Comparison of ENCODE assay signal across 12 cellular contexts in the genomic region with DNA sequence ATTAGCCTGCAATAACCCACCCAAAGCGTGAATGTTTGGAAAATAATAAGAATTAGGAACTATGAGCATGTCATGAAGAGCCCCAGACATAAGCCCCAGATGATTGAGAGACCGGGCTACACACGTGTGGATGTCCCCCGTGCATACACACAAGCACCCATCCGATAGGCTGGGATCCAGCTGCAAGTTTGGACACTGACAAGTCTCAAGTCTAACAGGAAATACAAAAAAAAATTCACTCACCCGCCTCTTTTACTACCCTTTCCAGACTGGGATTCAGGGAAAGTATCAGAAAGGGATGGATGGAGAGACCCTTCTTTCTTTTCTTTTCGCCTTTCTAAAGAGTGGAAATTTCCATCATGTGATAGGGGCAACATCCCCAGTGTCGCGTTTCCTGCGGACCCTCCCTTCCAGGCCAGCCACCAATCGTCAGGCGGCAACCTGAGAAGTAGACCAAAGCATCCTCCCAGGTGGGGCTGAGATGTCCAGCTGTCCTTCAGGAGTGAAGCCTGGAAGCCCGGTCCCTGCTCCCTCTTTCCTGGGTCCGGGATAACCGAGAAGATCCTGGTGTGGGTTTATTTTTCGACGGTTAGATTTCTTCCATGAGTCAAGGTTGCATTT. TPM values are rescaled to one million over a fixed set of nuclear protein-coding genes. Genes with fewer than 3 reads are reported as not detected.
A peak's percentile ranks its signal among the peaks of the same experiment; 100 is the strongest.
DNase-seq lines count a peak whose midpoint lies in the region; ATAC-seq and TF ChIP-seq lines count a peak whose summit lies in the region.
"Had no signal": no experiment of that assay in that cellular context is flagged by ENCODE, and none has a peak within 500 bp of the region (broad histone marks: within the 10 kb centered on the region; RNA-seq: fewer than 3 reads in every experiment).

No MANE protein-coding gene starts in this region.

- intact Hi-C loops in cardiac septum (cut with DNase I) (no loop called here), upper lobe of right lung (cut with DNase I) (no loop called here)

- peaks cover 15% of the 10 kb centered on the region for H3K4me1 Mint-ChIP-seq in endothelial cell (ENCODE audit: unreplicated experiment)
- H3K4me1 Mint-ChIP-seq in naive thymus-derived CD8-positive, alpha-beta T cell: peaks cover 12 to 20% (median 15%) of the 10 kb centered on the region in 4 donors

- H3K4me1 ChIP-seq in cardiac muscle cell (ENCODE audit: low read depth) (no peaks in the 10 kb centered on the region), upper lobe of right lung (peaks cover 5% of the 10 kb centered on the region), foreskin keratinocyte (no peaks in the 10 kb centered on the region)

- H3K27ac Mint-ChIP-seq in endothelial cell (ENCODE audit: unreplicated experiment): no peak overlapping the region
- H3K27ac Mint-ChIP-seq in naive thymus-derived CD8-positive, alpha-beta T cell: peak overlapping the region in 1 of 10 donors; percentile 35
- H3K27ac Mint-ChIP-seq: activated B cell treated with CpG ODN at 0.5 μM for 24 hours; activated naive CD4-positive, alpha-beta T cell treated with anti-CD3 and anti-CD28 coated beads, Interleukin-2, amount 50 U/mL, for 72 hours had no signal

- peaks cover 12% of the 10 kb centered on the region for H3K27me3 Mint-ChIP-seq in endothelial cell (ENCODE audit: unreplicated experiment)
- peaks cover 38 to 65% (median 57%) of the 10 kb centered on the region in 5 donors for H3K27me3 Mint-ChIP-seq in naive thymus-derived CD8-positive, alpha-beta T cell

- DNase-seq in cardiac muscle cell (ENCODE audit: low read depth in 1 of 2, low spot score in 1 of 2): no peak
- DNase-seq in cardiac septum (ENCODE audit: low spot score): no peak
- DNase-seq in endothelial cell (ENCODE audit: low spot score): no peak
- no peak for DNase-seq in naive thymus-derived CD8-positive, alpha-beta T cell
- no peak for DNase-seq in upper lobe of right lung
- no peak for DNase-seq in foreskin keratinocyte
- DNase-seq in central memory CD4-positive, alpha-beta T cell: no peak
- DNase-seq: activated B cell treated with CpG ODN at 0.5 μM for 24 hours, NCI-H2081 treated with DMSO at 0.1 percent for 48 hours had no signal

- no peak for ATAC-seq in naive thymus-derived CD8-positive, alpha-beta T cell
- ATAC-seq in upper lobe of right lung (no peak), foreskin keratinocyte (no peak), GM21737 (IDR thresholded peaks at IDR 0.05; ENCODE audit: unreplicated experiment) (no peak)

- H3K27ac ChIP-seq in cardiac muscle cell: no peak overlapping the region
- no peak overlapping the region for H3K27ac ChIP-seq in upper lobe of right lung
- H3K27ac ChIP-seq in foreskin keratinocyte: no peak overlapping the region
- H3K27ac ChIP-seq: RWPE1 had no signal

- no peaks in the 10 kb centered on the region for H3K9me3 Mint-ChIP-seq in endothelial cell (ENCODE audit: unreplicated experiment)
- H3K9me3 Mint-ChIP-seq in naive thymus-derived CD8-positive, alpha-beta T cell: peaks cover 0 to 2% (median 0%) of the 10 kb centered on the region in 9 donors
- H3K9me3 Mint-ChIP-seq: activated naive CD4-positive, alpha-beta T cell treated with anti-CD3 and anti-CD28 coated beads, Interleukin-2, amount 50 U/mL, for 72 hours had no signal

- H3K9me3 ChIP-seq in cardiac muscle cell (ENCODE audit: low read depth) (no peaks in the 10 kb centered on the region), upper lobe of right lung (no peaks in the 10 kb centered on the region)

- H3K36me3 ChIP-seq in cardiac muscle cell: no peaks in the 10 kb centered on the region
- no peaks in the 10 kb centered on the region for H3K36me3 ChIP-seq in upper lobe of right lung

- peak overlapping the region; percentile 37 for H3K4me3 ChIP-seq in cardiac muscle cell
- H3K4me3 ChIP-seq in upper lobe of right lung: peak overlapping the region; percentile 34

- no peaks in the 10 kb centered on the region for H3K36me3 Mint-ChIP-seq in endothelial cell (ENCODE audit: low read depth, unreplicated experiment)
- H3K36me3 Mint-ChIP-seq in naive thymus-derived CD8-positive, alpha-beta T cell: no peaks in the 10 kb centered on the region

- TF ChIP-seq CTCF in cardiac muscle cell (IDR thresholded peaks at IDR 0.05; ENCODE audit: low read depth, low read length): no peak
- no peak for TF ChIP-seq CTCF in endothelial cell (IDR thresholded peaks at IDR 0.05; ENCODE audit: unreplicated experiment)
- no peak for TF ChIP-seq CTCF in upper lobe of right lung (IDR thresholded peaks at IDR 0.05)
- TF ChIP-seq CTCF in foreskin keratinocyte (conservative IDR thresholded peaks at IDR 0.05): no peak

- POLR2A ChIA-PET in naive thymus-derived CD8-positive, alpha-beta T cell (lab: Charles Lee): no interaction called here

- peaks cover 69% of the 10 kb centered on the region for H3K27me3 ChIP-seq in cardiac muscle cell
- peaks cover 53% of the 10 kb centered on the region for H3K27me3 ChIP-seq in upper lobe of right lung
- H3K27me3 ChIP-seq in foreskin keratinocyte: peaks cover 6% of the 10 kb centered on the region

- peak overlapping the region; percentile 80 for H3K4me3 Mint-ChIP-seq in endothelial cell (ENCODE audit: unreplicated experiment)
- peak overlapping the region in 7 of 10 donors; percentile 36 to 83 (median 42) for H3K4me3 Mint-ChIP-seq in naive thymus-derived CD8-positive, alpha-beta T cell
- H3K4me3 Mint-ChIP-seq: activated B cell treated with CpG ODN at 0.5 μM for 24 hours had no signal

RNA-seq across cellular contexts. Expression of a gene that starts 6.4 kb away (rescaled TPM):
- 0.09 and 0.21 TPM in 2 replicates for total RNA-seq in cardiac muscle cell
- 0.12 and 0.49 TPM in 2 replicates for polyA plus RNA-seq in cardiac muscle cell
- total RNA-seq in cardiac septum: not detected
- not detected for total RNA-seq in endothelial cell (ENCODE audit: unreplicated experiment)
- not detected for total RNA-seq in naive thymus-derived CD8-positive, alpha-beta T cell
- not detected for polyA plus RNA-seq in naive thymus-derived CD8-positive, alpha-beta T cell
- total RNA-seq in upper lobe of right lung: 1.9 TPM
- 0.49 and 0.65 TPM in 2 replicates for total RNA-seq in foreskin keratinocyte
- 0.26 and 0.28 TPM in 2 replicates for polyA plus RNA-seq in foreskin keratinocyte
- total RNA-seq: activated B cell treated with CpG ODN at 0.5 μM for 24 hours; activated naive CD4-positive, alpha-beta T cell treated with anti-CD3 and anti-CD28 coated beads, Interleukin-2, amount 50 U/mL, for 72 hours had no signal
